Comparison of ENCODE assay signal across 1 cellular context in genomic region chr19:46932346-46932745, GRCh38.
TF ChIP-seq lines count a peak whose summit lies in the region.

No MANE protein-coding gene starts in this region.

TF ChIP-seq in SK-N-SH, 30 proteins besides CTCF, POLR2A, EP300 and RAD21 (continued from another document):
- TF ChIP-seq PBX3 (IDR thresholded peaks at IDR 0.05) (peak; percentile 95), TEAD4 (IDR thresholded peaks at IDR 0.05; ENCODE audit: borderline replicate concordance, insufficient read depth) (0 out of 2 replicates have a peak, but pooled peaks have one; percentile 26), EZH2phosphoT487 (IDR thresholded peaks at IDR 0.05; ENCODE audit: borderline replicate concordance, low read depth) (no peak), ELF1 (IDR thresholded peaks at IDR 0.05) (no peak), MEF2A (IDR thresholded peaks at IDR 0.05; ENCODE audit: borderline replicate concordance, low read depth) (no peak), FOXM1 (IDR thresholded peaks at IDR 0.05; ENCODE audit: low read depth) (no peak), IRF3 (IDR thresholded peaks at IDR 0.05; ENCODE audit: low read depth, low read length) (no peak), POLR2AphosphoS5 (IDR thresholded peaks at IDR 0.05; ENCODE audit: low read depth, low read length) (no peak), RXRA (IDR thresholded peaks at IDR 0.05; ENCODE audit: borderline replicate concordance, low read depth) (peak; percentile 14; the same call in 1 of the 2 replicates), SMC3 (IDR thresholded peaks at IDR 0.05; ENCODE audit: low read depth, low read length) (no peak), ZBTB33 (IDR thresholded peaks at IDR 0.05; ENCODE audit: borderline replicate concordance, low read depth) (no peak), JUND (IDR thresholded peaks at IDR 0.05) (peak; percentile 68), FOSL2 (IDR thresholded peaks at IDR 0.05; ENCODE audit: borderline replicate concordance, low read depth) (peak; percentile 42; the same call in 1 of the 2 replicates), RCOR1 (IDR thresholded peaks at IDR 0.05; ENCODE audit: low read length) (no peak), CHD2 (IDR thresholded peaks at IDR 0.05; ENCODE audit: low read length, partially characterized antibody) (no peak)
